In the genomic region with DNA sequence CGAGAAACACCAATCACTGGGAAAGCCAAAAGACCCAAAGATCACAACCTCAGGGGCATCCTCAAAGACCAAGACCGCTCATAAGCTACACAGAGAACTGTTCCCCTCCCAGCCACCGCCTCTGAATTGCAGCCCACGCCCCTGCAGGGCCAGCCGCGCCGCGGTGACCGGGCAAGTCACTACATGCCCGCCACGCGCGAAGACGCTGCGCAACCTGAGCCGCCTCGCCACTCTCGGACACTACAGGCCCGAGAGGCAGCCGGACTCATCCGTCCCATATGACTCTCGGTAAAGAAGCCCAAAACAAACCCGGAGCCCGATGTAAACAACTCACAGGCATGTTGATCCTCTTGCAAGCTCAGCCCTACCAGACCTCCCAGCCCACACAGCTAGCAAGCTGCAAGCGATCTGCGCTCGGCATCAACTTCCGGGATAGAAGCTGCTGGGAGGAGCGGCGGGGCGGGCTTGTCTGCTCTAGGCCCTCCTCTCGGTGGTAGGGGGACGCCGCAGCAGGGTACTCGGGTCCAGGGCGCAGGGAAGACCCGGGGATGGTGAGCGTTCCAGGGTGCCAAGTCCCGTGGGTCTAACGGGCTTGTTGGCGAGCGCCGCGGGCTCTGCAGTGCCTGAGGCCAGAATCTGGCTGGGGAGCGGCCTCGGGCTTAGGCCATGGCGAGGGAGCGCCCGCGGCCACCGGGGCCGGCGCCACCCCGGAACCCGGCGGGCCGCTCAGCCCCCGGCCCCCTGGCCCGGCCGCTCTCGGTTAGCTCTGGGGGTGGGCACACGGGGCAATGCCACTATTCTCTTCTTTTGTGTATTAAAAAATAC, we compare ENCODE assay signal across 8 cellular contexts. TPM values are rescaled to one million over a fixed set of nuclear protein-coding genes. Genes with fewer than 3 reads are reported as not detected.
A peak's percentile ranks its signal among the peaks of the same experiment; 100 is the strongest.
DNase-seq lines count a peak whose midpoint lies in the region; ATAC-seq, FAIRE-seq and TF ChIP-seq lines count a peak whose summit lies in the region.

A gene (minus strand): TSS at position 412 of the 825 bp plus-strand sequence. CDS start 72 bp downstream, at position 340.

- no peaks in the 10 kb centered on the region for H3K9me3 ChIP-seq in H1 (ENCODE audit: insufficient read depth in 2 of 2, low read depth in 1 of 2, low read length in 1 of 2)

- ATAC-seq in GM21381 (IDR thresholded peaks at IDR 0.05; ENCODE audit: unreplicated experiment): peak; percentile 93

- peak within 1 kb of the TSS; percentile 45; the same call in 1 of the 2 replicates for H2AFZ ChIP-seq in H1 (ENCODE audit: low read length)

- H3K18ac ChIP-seq in H1 (ENCODE audit: extremely low read depth, low read length) (peak within 1 kb of the TSS; percentile 88), mesendoderm (ENCODE audit: low read length) (peak within 1 kb of the TSS; percentile 72)

- peaks cover 0 to 30% (median 5%) of the 10 kb centered on the region in 4 experiments; a peak in 5 of 8 replicates for H3K36me3 ChIP-seq in H1 (ENCODE audit: control insufficient read depth in 2 of 4, insufficient read depth in 4 of 4, low read length in 3 of 4)
- H3K36me3 ChIP-seq in mesendoderm (ENCODE audit: control insufficient read depth, insufficient read depth, low read length): no peaks in the 10 kb centered on the region

- H3K4me1 ChIP-seq in H1 (replicated peaks in 1 of 4; ENCODE audit: control insufficient read depth in 3 of 4, insufficient read depth in 4 of 4, low read length in 3 of 4) (peaks cover 0 to 3% (median 0%) of the 10 kb centered on the region in 4 experiments; a peak in 1 of 7 replicates), mesendoderm (ENCODE audit: control insufficient read depth, low read depth, low read length) (no peaks in the 10 kb centered on the region)

- no peak within 1 kb of the TSS for H3K14ac ChIP-seq in H1 (ENCODE audit: insufficient read length)

- TF ChIP-seq CTCF in H1 (IDR thresholded peaks at IDR 0.05; ENCODE audit: control extremely low read depth in 1 of 3, insufficient read depth in 1 of 3, low read depth in 1 of 3, low read length in 3 of 3): no peak

- H2BK15ac ChIP-seq in H1 (ENCODE audit: low read length): 0 out of 2 replicates have a peak within 1 kb of the TSS, but pooled peaks have one; percentile 76
- no peak within 1 kb of the TSS for H2BK15ac ChIP-seq in mesendoderm (replicated peaks; ENCODE audit: low read depth)

- H3K9ac ChIP-seq in H1 (replicated peaks in 1 of 4; ENCODE audit: extremely low read depth in 1 of 4, low read depth in 3 of 4, low read length in 3 of 4): peak within 1 kb of the TSS; percentile 72 to 87 (median 86)
- H3K9ac ChIP-seq in mesendoderm (ENCODE audit: low read length): peak within 1 kb of the TSS; percentile 85

- no peak within 1 kb of the TSS for H2BK20ac ChIP-seq in H1 (ENCODE audit: low read length)

- peak within 1 kb of the TSS; percentile 81 for H4K91ac ChIP-seq in H1 (replicated peaks; ENCODE audit: insufficient read length, low read length)

- H3K23ac ChIP-seq in H1 (ENCODE audit: insufficient read length) (no peak within 1 kb of the TSS), mesendoderm (ENCODE audit: low read length) (no peak within 1 kb of the TSS)

- DNase-seq in COR-L47 (lab: John Stamatoyannopoulos, UW): peak; percentile 87
- DNase-seq in HUDEP-2 (lab: John Stamatoyannopoulos, UW; ENCODE audit: unreplicated experiment in 76 of 76): peak in 75 of 76 experiments; percentile 42 to 94 (median 83)
- DNase-seq in NOMO-1 treated with dmso at 0.1 percent for 144 hours (lab: John Stamatoyannopoulos, UW; ENCODE audit: unreplicated experiment): peak; percentile 90
- peak; percentile 69 to 70 (median 70) for DNase-seq in activated CD8-positive, alpha-beta memory T cell treated with anti-CD3 and anti-CD28 coated beads for 48 hours (ENCODE audit: low read depth in 2 of 3, low spot score in 2 of 3)
- peak; percentile 87 to 91 for DNase-seq in H1 (ENCODE audit: low read depth in 1 of 2, low spot score in 2 of 2)
- peak; percentile 98 for DNase-seq in mesendoderm
- peak; percentile 74 for DNase-seq in stimulated activated CD8-positive, alpha-beta memory T cell treated with anti-CD3 and anti-CD28 coated beads, Interleukin-12 subunit alpha, Interleukin-12 subunit beta, amount 100 ng/mL, for 4 hours (ENCODE audit: low read depth)

- WGBS in H1 (ENCODE audit: extremely low coverage in 1 of 2, insufficient coverage in 1 of 2, insufficient read length in 1 of 2, insufficient replicate concordance in 2 of 2, low coverage in 1 of 2, low lambda C conversion rate in 2 of 2, missing lambda C conversion rate in 1 of 2), 2 experiments: 2% methylated on average over 60 of the region's 62 CpGs; no CpG with 5 or more reads in 1 of the 2 experiments
- WGBS in mesendoderm (ENCODE audit: extremely low coverage, insufficient coverage, low lambda C conversion rate): no CpG with 5 or more reads among the region's 62 CpGs

- peak within 1 kb of the TSS; percentile 8 for H3K4ac ChIP-seq in H1 (replicated peaks; ENCODE audit: insufficient read length, low read depth, low read length)
- H3K4ac ChIP-seq in mesendoderm (ENCODE audit: low read depth, low read length): peak within 1 kb of the TSS; percentile 88

- H3K4me2 ChIP-seq in H1 (ENCODE audit: insufficient read depth in 1 of 2, low read depth in 2 of 2, low read length in 2 of 2) (peak within 1 kb of the TSS; percentile 76 to 92), mesendoderm (ENCODE audit: low read length) (peak within 1 kb of the TSS; percentile 87)

- H4K5ac ChIP-seq in H1 (ENCODE audit: insufficient read length, low read depth, low read length) (peak within 1 kb of the TSS; percentile 87), mesendoderm (ENCODE audit: low read length) (no peak within 1 kb of the TSS)

- no peaks in the 10 kb centered on the region for H3K27me3 ChIP-seq in H1 (replicated peaks in 1 of 4; ENCODE audit: control insufficient read depth in 3 of 4, extremely low read depth in 1 of 4, insufficient read depth in 3 of 4, low read length in 3 of 4)
- H3K27me3 ChIP-seq in mesendoderm (ENCODE audit: insufficient read depth, low read length, poor library complexity): no peaks in the 10 kb centered on the region

- peak within 1 kb of the TSS; percentile 12; the same call in 1 of the 2 replicates for H2BK12ac ChIP-seq in H1 (ENCODE audit: low read depth, low read length)

- CTCF ChIA-PET in H1 (lab: Charles Lee; ENCODE audit: partially characterized antibody): interaction anchor here (0.8 kb wide), 1 partner anchor 18 kb away, joined by 3 read pairs; no protein-coding TSS in a partner anchor

- TF ChIP-seq POLR2A in H1 (IDR thresholded peaks at IDR 0.05; ENCODE audit: control extremely low read depth in 1 of 2, low read depth in 2 of 2, low read length in 2 of 2): peak; percentile 55 to 89

- H2BK5ac ChIP-seq in H1 (ENCODE audit: low read depth, low read length) (peak within 1 kb of the TSS; percentile 94), mesendoderm (ENCODE audit: low read length) (peak within 1 kb of the TSS; percentile 44)

- H2BK120ac ChIP-seq in H1 (replicated peaks; ENCODE audit: low read depth, low read length): peak within 1 kb of the TSS; percentile 2
- no peak within 1 kb of the TSS for H2BK120ac ChIP-seq in mesendoderm (ENCODE audit: low read depth, low read length)

- H2AK5ac ChIP-seq in H1 (ENCODE audit: low read depth, low read length) (no peak within 1 kb of the TSS), mesendoderm (ENCODE audit: low read length) (no peak within 1 kb of the TSS)

- H3K4me3 ChIP-seq in H1 (ENCODE audit: extremely low read depth in 1 of 4, insufficient read depth in 2 of 4, low read depth in 3 of 4, low read length in 4 of 4): peak within 1 kb of the TSS; percentile 90 to 97 (median 93)
- peak within 1 kb of the TSS; percentile 84 for H3K4me3 ChIP-seq in mesendoderm (ENCODE audit: low read length)

- H3K27ac ChIP-seq in H1 (ENCODE audit: low read depth, low read length): peak within 1 kb of the TSS; percentile 83
- peak within 1 kb of the TSS; percentile 85 for H3K27ac ChIP-seq in mesendoderm (ENCODE audit: low read depth, low read length)

- peaks cover 0 to 18% of the 10 kb centered on the region in 2 experiments; a peak in 2 of 4 replicates for H3K79me2 ChIP-seq in H1 (ENCODE audit: control insufficient read depth in 1 of 2, insufficient read depth in 2 of 2, low read length in 2 of 2)
- peaks cover 2% of the 10 kb centered on the region for H3K79me2 ChIP-seq in mesendoderm (ENCODE audit: control insufficient read depth, insufficient read depth, low read length)

- peak; percentile 48 for FAIRE-seq in H1 (lab: Jason Lieb, UNC)

- peaks cover 2% of the 10 kb centered on the region; the same call in 1 of the 2 replicates for H3K23me2 ChIP-seq in H1 (ENCODE audit: low read depth, low read length)

- H3K79me1 ChIP-seq in H1 (ENCODE audit: low read depth, low read length): no peaks in the 10 kb centered on the region
- H3K79me1 ChIP-seq in mesendoderm (ENCODE audit: low read length): no peaks in the 10 kb centered on the region

- peak in 1 of 2 experiments; percentile 16; a peak in 1 of 4 replicates for TF ChIP-seq RAD21 in H1 (IDR thresholded peaks at IDR 0.05 in 1 of 2, conservative IDR thresholded peaks at IDR 0.05 in 1 of 2; ENCODE audit: low read depth in 2 of 2, low read length in 2 of 2)

- TF ChIP-seq EP300 in H1 (IDR thresholded peaks at IDR 0.05; ENCODE audit: borderline replicate concordance in 1 of 2, low read depth in 2 of 2, low read length in 2 of 2): peak in 1 of 2 experiments; percentile 74; a peak in 1 of 3 replicates

- H4K8ac ChIP-seq in H1 (ENCODE audit: extremely low read depth, insufficient read depth, low read length) (peak within 1 kb of the TSS; percentile 91), mesendoderm (ENCODE audit: low read depth, low read length) (peak within 1 kb of the TSS; percentile 84)

- POLR2A ChIA-PET in H1 (lab: Charles Lee; ENCODE audit: partially characterized antibody): interaction anchor here (0.5 to 2.0 kb wide), 13 partner anchors 9 to 255 kb away, joined by 3 to 8 read pairs (median 4); a partner anchor contains a TSS

- no peaks in the 10 kb centered on the region for H4K20me1 ChIP-seq in H1 (replicated peaks in 1 of 2; ENCODE audit: control insufficient read depth in 1 of 2, insufficient read depth in 2 of 2, low read length in 2 of 2)

- H3K56ac ChIP-seq in H1 (replicated peaks; ENCODE audit: insufficient read length, low read depth, low read length) (peak within 1 kb of the TSS; percentile 92), mesendoderm (ENCODE audit: low read length) (peak within 1 kb of the TSS; percentile 95)

TF ChIP-seq in H1, 55 proteins besides CTCF, POLR2A, EP300 and RAD21 (continues in another document):
- TF ChIP-seq CBX8 (IDR thresholded peaks at IDR 0.05; ENCODE audit: borderline replicate concordance, low read depth, low read length): no peak

RNA-seq across cellular contexts. Expression of the gene that starts here (rescaled TPM):
- 143 and 160 TPM in 2 replicates for total RNA-seq in H1 (2021; fragmentation: NEBNext Ultra II Directional; extraction: Animal tissue kit (Norgen Biotek cat#: 25700))
- 64.2 and 115 TPM in 2 replicates for polyA plus RNA-seq in H1 (2011; rRNA removed)
- polyA plus RNA-seq in H1 (2011; cell fraction: cytosol; rRNA removed): 99.9 TPM
- 18.3 TPM for polyA plus RNA-seq in H1 (2011; cell fraction: nucleus; rRNA removed)
- 126 to 149 TPM (median 131 TPM) in 4 replicates for polyA plus RNA-seq in H1 (2012, experiment 1 of 2)
- 69.1 TPM for polyA plus RNA-seq in H1 (2012, experiment 2 of 2)
- 106 TPM for polyA plus RNA-seq in H1 (2013, experiment 1 of 2)
- polyA plus RNA-seq in H1 (2013, experiment 2 of 2): 118 TPM
- polyA minus RNA-seq in H1 (2011; rRNA and poly(A)+ RNA removed): 18.3 and 23.2 TPM in 2 replicates
- 26.7 TPM for polyA minus RNA-seq in H1 (2011; cell fraction: cytosol; rRNA and poly(A)+ RNA removed)
- 32.5 TPM for polyA minus RNA-seq in H1 (2011; cell fraction: nucleus; rRNA and poly(A)+ RNA removed)
- polyA plus RNA-seq in mesendoderm (2013, experiment 1 of 2): 106 TPM
- 110 TPM for polyA plus RNA-seq in mesendoderm (2013, experiment 2 of 2)

Comparison
In these comparisons a context has a peak if more than half of its experiments do, and no peak if none do; other contexts are left out.
1. Peak in every context shown above with its lines: DNase-seq, ATAC-seq, H3K4me3 ChIP-seq and H3K27ac ChIP-seq.